38 cellular contexts compared by ENCODE assay signal in genomic region chr20:37120497-37120896, GRCh38. TPM values are rescaled to one million over a fixed set of nuclear protein-coding genes. Genes with fewer than 3 reads are reported as not detected.
"Had no signal": no experiment of that assay in that cellular context is flagged by ENCODE, and none has a peak within 500 bp of the region (broad histone marks: within the 10 kb centered on the region; RNA-seq: fewer than 3 reads in every experiment).

No MANE protein-coding gene starts in this region.

- FAIRE-seq: bronchial epithelial cell, TTC549 had no signal

- H3K36me3 ChIP-seq: ascending aorta, cardiac muscle cell had no signal

- H3K27ac Mint-ChIP-seq: activated B cell treated with CpG ODN at 0.5 μM for 24 hours; activated CD4-positive, alpha-beta memory T cell treated with anti-CD3 and anti-CD28 coated beads for 36 hours; activated CD4-positive, alpha-beta T cell treated with anti-CD3 and anti-CD28 coated beads, Interleukin-2, amount 10 ng/mL, durations not matched to agents 24 days and 14 days; activated CD8-positive, alpha-beta T cell treated with anti-CD3 and anti-CD28 coated beads for 36 hours; activated naive CD4-positive, alpha-beta T cell treated with anti-CD3 and anti-CD28 coated beads, Interleukin-2, amount 10 ng/mL, durations not matched to agents 7 days and 5 days; activated naive CD4-positive, alpha-beta T cell treated with anti-CD3 and anti-CD28 coated beads, Interleukin-2, amount 50 U/mL, for 24 hours; activated naive CD8-positive, alpha-beta T cell; activated naive CD8-positive, alpha-beta T cell treated with anti-CD3 and anti-CD28 coated beads, Interleukin-2, amount 10 ng/mL, durations not matched to agents 7 days and 5 days; activated naive CD8-positive, alpha-beta T cell treated with anti-CD3 and anti-CD28 coated beads, Interleukin-2, amount 50 U/mL, for 24 hours; activated T-cell treated with anti-CD3 and anti-CD28 coated beads, Interleukin-2, amount 50 U/mL, for 72 hours; activated T-helper 1 cell treated with anti-CD3 and anti-CD28 coated beads, Interleukin-12 subunit alpha, Interleukin-12 subunit beta, Interleukin-2, Interleukin-4 antibody, amounts not matched to agents 30 ng/mL and 10 ng/mL and 1 ng/mL, durations not matched to agents 14 hours and 24 hours and 36 hours; activated T-helper 17 cell treated with anti-CD3 and anti-CD28 coated beads, Interleukin-2, amount 50 U/mL, for 72 hours; brain; T-helper 1 cell treated with Interleukin-12 subunit alpha and Interleukin-12 subunit beta and Interleukin-4 antibody, amounts not matched to agents 30 μg/mL and 1 μg/mL, for 36 hours; T-helper 2 cell treated with Interferon-gamma antibody and Interleukin-4, amounts not matched to agents 5 μg/mL and 100 μg/mL, for 36 hours had no signal

- H3K4me1 Mint-ChIP-seq: activated B cell treated with CpG ODN at 0.5 μM for 24 hours; activated CD4-positive, alpha-beta T cell treated with anti-CD3 and anti-CD28 coated beads, Interleukin-2, amount 10 ng/mL, durations not matched to agents 24 days and 14 days; activated naive CD4-positive, alpha-beta T cell treated with anti-CD3 and anti-CD28 coated beads, Interleukin-2, amount 10 ng/mL, durations not matched to agents 7 days and 5 days; activated naive CD4-positive, alpha-beta T cell treated with anti-CD3 and anti-CD28 coated beads, Interleukin-2, amount 50 U/mL, for 24 hours; activated naive CD8-positive, alpha-beta T cell treated with anti-CD3 and anti-CD28 coated beads, Interleukin-2, amount 10 ng/mL, durations not matched to agents 7 days and 5 days; activated naive CD8-positive, alpha-beta T cell treated with anti-CD3 and anti-CD28 coated beads, Interleukin-2, amount 50 U/mL, for 24 hours; activated T-helper 17 cell treated with anti-CD3 and anti-CD28 coated beads, Interleukin-2, amount 50 U/mL, for 72 hours; brain; central memory CD8-positive, alpha-beta T cell had no signal

- ATAC-seq: activated CD8-positive, alpha-beta T cell treated with anti-CD3 and anti-CD28 coated beads for 36 hours; activated naive CD8-positive, alpha-beta T cell treated with anti-CD3 and anti-CD28 coated beads, Interleukin-2, amount 50 U/mL, for 24 hours; activated T-cell treated with anti-CD3 and anti-CD28 coated beads, Interleukin-2, amount 50 U/mL, for 4 hours; activated T-cell treated with anti-CD3 and anti-CD28 coated beads, Interleukin-2, amount 50 U/mL, for 72 hours; activated T-helper 17 cell treated with anti-CD3 and anti-CD28 coated beads, Interleukin-2, amount 50 U/mL, for 72 hours had no signal

- H3K4me3 ChIP-seq: ascending aorta, cardiac muscle cell had no signal

- H3K27me3 ChIP-seq: ascending aorta, cardiac muscle cell had no signal

- H3K9me3 ChIP-seq: ascending aorta had no signal

- H3K27ac ChIP-seq: ascending aorta, cardiac muscle cell, VCaP had no signal

- H3K4me1 ChIP-seq: ascending aorta had no signal

- H3K27me3 Mint-ChIP-seq: activated B cell treated with CpG ODN at 0.5 μM for 24 hours; activated CD4-positive, alpha-beta memory T cell treated with anti-CD3 and anti-CD28 coated beads for 36 hours; activated CD8-positive, alpha-beta T cell treated with anti-CD3 and anti-CD28 coated beads for 36 hours; activated naive CD4-positive, alpha-beta T cell treated with anti-CD3 and anti-CD28 coated beads, Interleukin-2, amount 50 U/mL, for 24 hours; activated naive CD8-positive, alpha-beta T cell; activated naive CD8-positive, alpha-beta T cell treated with anti-CD3 and anti-CD28 coated beads, Interleukin-2, amount 10 ng/mL, durations not matched to agents 7 days and 5 days; activated naive CD8-positive, alpha-beta T cell treated with anti-CD3 and anti-CD28 coated beads, Interleukin-2, amount 50 U/mL, for 24 hours; activated T-helper 17 cell treated with anti-CD3 and anti-CD28 coated beads, Interleukin-2, amount 50 U/mL, for 72 hours; brain; central memory CD8-positive, alpha-beta T cell had no signal

- H3K4me3 Mint-ChIP-seq: activated B cell treated with CpG ODN at 0.5 μM for 24 hours; activated CD4-positive, alpha-beta memory T cell treated with anti-CD3 and anti-CD28 coated beads for 36 hours; activated CD4-positive, alpha-beta T cell treated with anti-CD3 and anti-CD28 coated beads, Interleukin-2, amount 10 ng/mL, durations not matched to agents 24 days and 14 days; activated CD8-positive, alpha-beta T cell treated with anti-CD3 and anti-CD28 coated beads for 36 hours; activated naive CD4-positive, alpha-beta T cell treated with anti-CD3 and anti-CD28 coated beads, Interleukin-2, amount 10 ng/mL, durations not matched to agents 7 days and 5 days; activated naive CD4-positive, alpha-beta T cell treated with anti-CD3 and anti-CD28 coated beads, Interleukin-2, amount 50 U/mL, for 24 hours; activated naive CD8-positive, alpha-beta T cell; activated naive CD8-positive, alpha-beta T cell treated with anti-CD3 and anti-CD28 coated beads, Interleukin-2, amount 10 ng/mL, durations not matched to agents 7 days and 5 days; activated naive CD8-positive, alpha-beta T cell treated with anti-CD3 and anti-CD28 coated beads, Interleukin-2, amount 50 U/mL, for 24 hours; activated T-cell treated with anti-CD3 and anti-CD28 coated beads, Interleukin-2, amount 50 U/mL, for 4 hours; activated T-cell treated with anti-CD3 and anti-CD28 coated beads, Interleukin-2, amount 50 U/mL, for 72 hours; activated T-helper 1 cell treated with anti-CD3 and anti-CD28 coated beads, Interleukin-12 subunit alpha, Interleukin-12 subunit beta, Interleukin-2, Interleukin-4 antibody, amounts not matched to agents 30 ng/mL and 10 ng/mL and 1 ng/mL, durations not matched to agents 14 hours and 24 hours and 36 hours; activated T-helper 17 cell treated with anti-CD3 and anti-CD28 coated beads, Interleukin-2, amount 50 U/mL, for 72 hours; brain; central memory CD8-positive, alpha-beta T cell; T-helper 1 cell treated with Interleukin-12 subunit alpha and Interleukin-12 subunit beta and Interleukin-4 antibody, amounts not matched to agents 30 μg/mL and 1 μg/mL, for 36 hours; T-helper 2 cell treated with Interferon-gamma antibody and Interleukin-4, amounts not matched to agents 5 μg/mL and 100 μg/mL, for 36 hours had no signal

- DNase-seq: activated B cell treated with CpG ODN at 0.5 μM for 24 hours; activated CD4-positive, alpha-beta memory T cell treated with anti-CD3 and anti-CD28 coated beads for 36 hours; activated CD4-positive, alpha-beta T cell treated with anti-CD3 and anti-CD28 coated beads for 4 hours; activated CD4-positive, alpha-beta T cell treated with anti-CD3 and anti-CD28 coated beads, Interleukin-2, amount 10 ng/mL, durations not matched to agents 24 days and 14 days; activated CD4-positive, alpha-beta T cell treated with anti-CD3 and anti-CD28 coated beads, Interleukin-2, amount 50 U/mL, for 1 hour; activated CD4-positive, alpha-beta T cell treated with anti-CD3 and anti-CD28 coated beads, Interleukin-2, amount 50 U/mL, for 4 hours; activated CD4-positive, CD25-positive, alpha-beta regulatory T cell treated with anti-CD3 and anti-CD28 coated beads, Interleukin-2, amount 50 U/mL, for 72 hours; activated CD8-positive, alpha-beta memory T cell treated with anti-CD3 and anti-CD28 coated beads, Interleukin-2, amount 50 U/mL, for 4 hours; activated CD8-positive, alpha-beta T cell treated with anti-CD3 and anti-CD28 coated beads for 36 hours; activated effector memory CD4-positive, alpha-beta T cell treated with anti-CD3 and anti-CD28 coated beads, Interleukin-2, amount 50 U/mL, for 16 hours; activated gamma-delta T cell treated with Interleukin-2 at 50 U/mL for 16 hours; activated naive CD4-positive, alpha-beta T cell treated with anti-CD3 and anti-CD28 coated beads, Interleukin-2, amount 10 ng/mL, durations not matched to agents 7 days and 5 days; activated naive CD4-positive, alpha-beta T cell treated with Interleukin-2 at 50 U/mL for 16 hours; activated naive CD8-positive, alpha-beta T cell treated with anti-CD3 and anti-CD28 coated beads, Interleukin-2, amount 10 ng/mL, durations not matched to agents 7 days and 5 days; activated naive CD8-positive, alpha-beta T cell treated with anti-CD3 and anti-CD28 coated beads, Interleukin-2, amount 50 U/mL, for 24 hours; activated T-cell treated with anti-CD3 and anti-CD28 coated beads for 4 hours; activated T-cell treated with anti-CD3 and anti-CD28 coated beads, Interleukin-2, amount 50 U/mL, for 1 hour; activated T-cell treated with anti-CD3 and anti-CD28 coated beads, Interleukin-2, amount 50 U/mL, for 4 hours; activated T-cell treated with anti-CD3 and anti-CD28 coated beads, Interleukin-2, amount 50 U/mL, for 72 hours; amygdala; anterior cingulate cortex; caudate nucleus; cerebellar nuclear complex; T-helper 2 cell; T-helper 9 cell had no signal

- H3K36me3 Mint-ChIP-seq: activated CD4-positive, alpha-beta memory T cell treated with anti-CD3 and anti-CD28 coated beads for 36 hours; activated naive CD4-positive, alpha-beta T cell treated with anti-CD3 and anti-CD28 coated beads, Interleukin-2, amount 10 ng/mL, durations not matched to agents 7 days and 5 days; activated naive CD4-positive, alpha-beta T cell treated with anti-CD3 and anti-CD28 coated beads, Interleukin-2, amount 50 U/mL, for 24 hours; activated naive CD8-positive, alpha-beta T cell; activated naive CD8-positive, alpha-beta T cell treated with anti-CD3 and anti-CD28 coated beads, Interleukin-2, amount 10 ng/mL, durations not matched to agents 7 days and 5 days had no signal

- H3K9me3 Mint-ChIP-seq: activated B cell treated with CpG ODN at 0.5 μM for 24 hours; activated CD4-positive, alpha-beta memory T cell treated with anti-CD3 and anti-CD28 coated beads for 36 hours; activated CD4-positive, alpha-beta T cell treated with anti-CD3 and anti-CD28 coated beads, Interleukin-2, amount 10 ng/mL, durations not matched to agents 24 days and 14 days; activated CD8-positive, alpha-beta T cell treated with anti-CD3 and anti-CD28 coated beads for 36 hours; activated naive CD4-positive, alpha-beta T cell treated with anti-CD3 and anti-CD28 coated beads, Interleukin-2, amount 10 ng/mL, durations not matched to agents 7 days and 5 days; activated naive CD4-positive, alpha-beta T cell treated with anti-CD3 and anti-CD28 coated beads, Interleukin-2, amount 50 U/mL, for 24 hours; activated naive CD8-positive, alpha-beta T cell treated with anti-CD3 and anti-CD28 coated beads, Interleukin-2, amount 50 U/mL, for 24 hours; activated T-cell treated with anti-CD3 and anti-CD28 coated beads, Interleukin-2, amount 50 U/mL, for 4 hours; activated T-cell treated with anti-CD3 and anti-CD28 coated beads, Interleukin-2, amount 50 U/mL, for 72 hours; activated T-helper 1 cell treated with anti-CD3 and anti-CD28 coated beads, Interleukin-12 subunit alpha, Interleukin-12 subunit beta, Interleukin-2, Interleukin-4 antibody, amounts not matched to agents 30 ng/mL and 10 ng/mL and 1 ng/mL, durations not matched to agents 14 hours and 24 hours and 36 hours; activated T-helper 17 cell treated with anti-CD3 and anti-CD28 coated beads, Interleukin-2, amount 50 U/mL, for 72 hours; central memory CD8-positive, alpha-beta T cell; T-helper 1 cell treated with Interleukin-12 subunit alpha and Interleukin-12 subunit beta and Interleukin-4 antibody, amounts not matched to agents 30 μg/mL and 1 μg/mL, for 36 hours; T-helper 2 cell treated with Interferon-gamma antibody and Interleukin-4, amounts not matched to agents 5 μg/mL and 100 μg/mL, for 36 hours had no signal

RNA-seq across cellular contexts. Expression of gene MROH8, which starts 58.9 kb away (rescaled TPM):
- total RNA-seq: ascending aorta had no signal
